ENCODE assay signal across 10 cellular contexts in the genomic region with DNA sequence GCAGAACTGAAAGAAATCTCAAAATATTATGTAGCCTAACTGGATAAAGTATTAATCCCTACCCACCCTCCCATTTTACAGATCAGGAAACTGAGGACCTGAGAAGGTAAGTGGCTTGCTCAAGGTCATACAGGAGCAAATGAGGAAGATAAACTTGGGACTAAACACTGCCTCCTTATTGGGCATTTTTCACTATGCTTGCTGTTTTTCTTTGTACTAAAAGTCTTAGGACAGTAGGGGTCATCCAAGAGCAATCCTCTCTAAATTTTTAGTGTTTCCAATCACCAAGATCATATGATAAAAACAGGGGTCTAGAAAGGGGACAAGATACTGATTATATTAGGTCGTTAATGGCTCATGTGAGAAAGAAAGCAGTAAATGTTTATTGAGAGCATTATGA.
DNase-seq lines count a peak whose midpoint lies in the region; ATAC-seq and TF ChIP-seq lines count a peak whose summit lies in the region.
"Had no signal": no experiment of that assay in that cellular context is flagged by ENCODE, and none has a peak within 500 bp of the region (broad histone marks: within the 10 kb centered on the region; RNA-seq: fewer than 3 reads in every experiment).

No MANE protein-coding gene starts in this region.

- no peak for ATAC-seq in HG03469 (IDR thresholded peaks at IDR 0.05; ENCODE audit: unreplicated experiment)
- ATAC-seq in right cardiac atrium, result no peak

- no peak overlapping the region for H3K4me3 Mint-ChIP-seq in HFFc6

- H3K36me3 Mint-ChIP-seq in HFFc6 (ENCODE audit: low read depth), result no peaks in the 10 kb centered on the region

- H3K9me3 Mint-ChIP-seq in HFFc6, result no peaks in the 10 kb centered on the region

- H3K4me1 Mint-ChIP-seq in HFFc6 (ENCODE audit: low read depth), result no peaks in the 10 kb centered on the region

- no peaks in the 10 kb centered on the region for H3K4me1 ChIP-seq in right cardiac atrium (ENCODE audit: control insufficient read depth, insufficient read depth, low read length)

- H3K27me3 ChIP-seq in right cardiac atrium (ENCODE audit: control insufficient read depth, insufficient read depth), result no peaks in the 10 kb centered on the region

- H3K27ac Mint-ChIP-seq in HFFc6, result no peak overlapping the region

- intact Hi-C loops in right cardiac atrium (cut with DNase I), result loop anchor here in 2 of 4 donors (10.0 kb wide), 1 partner anchor 263 kb away; no protein-coding TSS in a partner anchor

- no peak overlapping the region for H3K4me3 ChIP-seq in right cardiac atrium (ENCODE audit: low read length)
- H3K4me3 ChIP-seq: thoracic aorta had no signal

- TF ChIP-seq CTCF in C4-2B (conservative IDR thresholded peaks at IDR 0.05) (peak; percentile 67), HFFc6 (IDR thresholded peaks at IDR 0.05) (peak; percentile 49)

- peaks cover 3% of the 10 kb centered on the region; the same call in 1 of the 2 replicates for H3K27me3 Mint-ChIP-seq in HFFc6 (ENCODE audit: insufficient read depth)

- no peaks in the 10 kb centered on the region for H3K9me3 ChIP-seq in right cardiac atrium (ENCODE audit: control insufficient read depth, low read length)
- H3K9me3 ChIP-seq: thoracic aorta had no signal

- H3K27ac ChIP-seq in C4-2B (no peak overlapping the region), right cardiac atrium (ENCODE audit: low read length) (no peak overlapping the region)
- H3K27ac ChIP-seq: thoracic aorta had no signal

- 29% methylated on average over 1 of the region's 1 CpG for WGBS in right cardiac atrium

- DNase-seq in HFFc6 (no peak), SW480 (ENCODE audit: low spot score) (peak; percentile 3), left kidney (ENCODE audit: low read depth, low spot score) (peak; percentile 18), GOT3 (lab: John Stamatoyannopoulos, UW) (no peak), superior temporal gyrus (ENCODE audit: extremely low spot score) (no peak), right cardiac atrium (no peak)
- DNase-seq: Right ventricle myocardium superior had no signal

Comparison
In these comparisons a context has a peak if more than half of its experiments do, and no peak if none do; other contexts are left out.
1. DNase-seq: peak in SW480 (single experiment) and left kidney (single experiment); none in HFFc6 (single experiment), GOT3 (single experiment), superior temporal gyrus (single experiment) and right cardiac atrium (0 of 3).